In genomic region chr18:9704233-9705118, GRCh38 we compare ENCODE assay signal across 23 cellular contexts. TPM values are rescaled to one million over a fixed set of nuclear protein-coding genes. Genes with fewer than 3 reads are reported as not detected.
DNase-seq lines count a peak whose midpoint lies in the region; TF ChIP-seq lines count a peak whose summit lies in the region.
"Had no signal": no experiment of that assay in that cellular context is flagged by ENCODE, and none has a peak within 500 bp of the region (broad histone marks: within the 10 kb centered on the region; RNA-seq: fewer than 3 reads in every experiment).

No MANE protein-coding gene starts in this region.

- intact Hi-C loops in MCF 10A (cut with micrococcal nuclease): no loop called here
- intact Hi-C loops in mammary epithelial cell (cut with micrococcal nuclease): loop anchor here (2.0 kb wide), 1 partner anchor 16 kb away; no protein-coding TSS in a partner anchor

- peaks cover 2% of the 10 kb centered on the region for H3K36me3 Mint-ChIP-seq in MCF 10A (ENCODE audit: insufficient read depth, unreplicated experiment)
- H3K36me3 Mint-ChIP-seq in T-helper 2 cell treated with Interferon-gamma antibody and Interleukin-4, amounts not matched to agents 5 μg/mL and 100 μg/mL, for 36 hours (ENCODE audit: low read depth): no peaks in the 10 kb centered on the region
- no peaks in the 10 kb centered on the region for H3K36me3 Mint-ChIP-seq in endothelial cell (ENCODE audit: low read depth, unreplicated experiment)
- H3K36me3 Mint-ChIP-seq: CD4-positive, alpha-beta memory T cell; immature natural killer cell had no signal

- BruUV-seq in MCF 10A (replicated peaks; lab: Mats Ljungman, UMichigan): no TSS peak
- BruUV-seq in mammary epithelial cell (replicated peaks; lab: Mats Ljungman, UMichigan): no TSS peak

- H3K4me3 ChIP-seq in mammary epithelial cell (replicated peaks in 1 of 3; ENCODE audit: insufficient read depth in 1 of 3, low read depth in 2 of 3, low read length in 3 of 3) (no peak overlapping the region), KMS-11 (IDR thresholded peaks at IDR 0.05; ENCODE audit: insufficient read depth, low read depth, low read length) (no peak overlapping the region)
- H3K4me3 ChIP-seq: spleen had no signal

- no peaks in the 10 kb centered on the region for H3K27me3 ChIP-seq in mammary epithelial cell (ENCODE audit: insufficient read depth, low read length)
- H3K27me3 ChIP-seq in KMS-11 (ENCODE audit: insufficient read depth, low read depth): no peaks in the 10 kb centered on the region

- H3K79me2 ChIP-seq in mammary epithelial cell (ENCODE audit: insufficient read depth, low read length) (peaks cover 3% of the 10 kb centered on the region), KMS-11 (ENCODE audit: insufficient read depth, low read depth) (no peaks in the 10 kb centered on the region)

- peaks cover 16% of the 10 kb centered on the region for H3K4me1 Mint-ChIP-seq in MCF 10A (ENCODE audit: insufficient read depth, unreplicated experiment)
- peaks cover 10% of the 10 kb centered on the region for H3K4me1 Mint-ChIP-seq in T-helper 2 cell treated with Interferon-gamma antibody and Interleukin-4, amounts not matched to agents 5 μg/mL and 100 μg/mL, for 36 hours (ENCODE audit: low read depth)
- H3K4me1 Mint-ChIP-seq in endothelial cell (ENCODE audit: unreplicated experiment): peaks cover 60% of the 10 kb centered on the region

- H3K9ac ChIP-seq in mammary epithelial cell (ENCODE audit: insufficient read depth, low read length): no peak overlapping the region
- no peak overlapping the region for H3K9ac ChIP-seq in KMS-11

- no peak overlapping the region for H3K4me3 Mint-ChIP-seq in MCF 10A (ENCODE audit: unreplicated experiment)
- H3K4me3 Mint-ChIP-seq in T-helper 2 cell treated with Interferon-gamma antibody and Interleukin-4, amounts not matched to agents 5 μg/mL and 100 μg/mL, for 36 hours: no peak overlapping the region
- H3K4me3 Mint-ChIP-seq in endothelial cell (ENCODE audit: unreplicated experiment): no peak overlapping the region
- H3K4me3 Mint-ChIP-seq: CD4-positive, alpha-beta memory T cell; immature natural killer cell had no signal

- DNase-seq in MCF 10A (ENCODE audit: unreplicated experiment) (no peak), mammary epithelial cell (no peak), islet precursor cell (peak; percentile 78), endothelial cell (ENCODE audit: low spot score) (no peak)
- no peak for DNase-seq in stimulated activated CD4-positive, alpha-beta T cell treated with anti-CD3 and anti-CD28 coated beads, Interleukin-1b, Interleukin-23, amount 100 ng/mL, for 48 hours
- no peak for DNase-seq in T-helper 2 cell treated with Interferon-gamma antibody and Interleukin-4, amounts not matched to agents 5 μg/mL and 100 μg/mL, for 36 hours (ENCODE audit: low spot score)
- DNase-seq in activated CD4-positive, alpha-beta T cell treated with anti-CD3 and anti-CD28 coated beads for 4 hours: no peak
- DNase-seq: activated CD4-positive, alpha-beta T cell treated with anti-CD3 and anti-CD28 coated beads for 1 hour; activated CD8-positive, alpha-beta memory T cell treated with anti-CD3 and anti-CD28 coated beads, Interleukin-2, amount 50 U/mL, for 4 hours; aorta; CD4-positive, alpha-beta memory T cell; central memory CD4-positive, alpha-beta T cell; DMS153; GDM1; immature natural killer cell; Karpas-422; left ventricle myocardium superior; NCI-H1092 treated with DMSO at 0.1 percent for 48 hours; NCI-H2081; NCI-H524; spleen; substantia nigra had no signal

- H3K4me1 ChIP-seq in mammary epithelial cell (ENCODE audit: insufficient read depth, low read length) (peaks cover 23% of the 10 kb centered on the region), KMS-11 (ENCODE audit: low read depth, poor library complexity, severe bottlenecking) (peaks cover 57% of the 10 kb centered on the region)

- POLR2A ChIA-PET in MCF 10A (lab: Yijun Ruan, JAX): no interaction called here

- CTCF ChIA-PET in MCF 10A (lab: Yijun Ruan, JAX): interaction anchor here (0.6 kb wide), 1 partner anchor 23 kb away, joined by 3 read pairs; no protein-coding TSS in a partner anchor
- CTCF ChIA-PET in mammary epithelial cell (lab: Charles Lee; ENCODE audit: low non-redundant PET): no interaction called here

- no peak overlapping the region for H2AFZ ChIP-seq in mammary epithelial cell (ENCODE audit: low read depth, low read length)
- no peak overlapping the region for H2AFZ ChIP-seq in KMS-11 (ENCODE audit: low read depth)

- H4K20me1 ChIP-seq in mammary epithelial cell (ENCODE audit: insufficient read depth, low read length) (no peaks in the 10 kb centered on the region), KMS-11 (ENCODE audit: insufficient read depth) (no peaks in the 10 kb centered on the region)

- H3K9me3 ChIP-seq in mammary epithelial cell (replicated peaks; ENCODE audit: insufficient read depth, low read length): no peaks in the 10 kb centered on the region
- H3K9me3 ChIP-seq: spleen had no signal

- no peak overlapping the region for H3K27ac ChIP-seq in mammary epithelial cell (ENCODE audit: insufficient read depth, low read depth, low read length)
- H3K27ac ChIP-seq in KMS-11: peak overlapping the region; percentile 16; the same call in 1 of the 2 replicates

- TF ChIP-seq CTCF in MCF 10A (IDR thresholded peaks at IDR 0.05; ENCODE audit: unreplicated experiment) (no peak), mammary epithelial cell (conservative IDR thresholded peaks at IDR 0.05 in 1 of 2, IDR thresholded peaks at IDR 0.05 in 1 of 2; ENCODE audit: extremely low read depth in 1 of 2, insufficient read depth in 1 of 2, low read depth in 1 of 2, low read length in 2 of 2) (no peak), KMS-11 (conservative IDR thresholded peaks at IDR 0.05; ENCODE audit: low read depth, low read length) (no peak), endothelial cell (IDR thresholded peaks at IDR 0.05; ENCODE audit: unreplicated experiment) (no peak)

- H3K36me3 ChIP-seq in mammary epithelial cell (ENCODE audit: insufficient read depth, low read length): no peaks in the 10 kb centered on the region
- no peaks in the 10 kb centered on the region for H3K36me3 ChIP-seq in KMS-11 (ENCODE audit: insufficient read depth)
- H3K36me3 ChIP-seq: spleen had no signal

- H3K4me2 ChIP-seq in mammary epithelial cell (ENCODE audit: insufficient read depth, low read depth, low read length) (no peak overlapping the region), KMS-11 (peak overlapping the region; percentile 65)

- 89% methylated on average over 11 of the region's 11 CpGs for WGBS in mammary epithelial cell (ENCODE audit: low coverage, missing lambda C conversion rate)

- H3K27ac Mint-ChIP-seq in MCF 10A (ENCODE audit: low read depth, unreplicated experiment) (peak overlapping the region; percentile 75), endothelial cell (ENCODE audit: unreplicated experiment) (no peak overlapping the region)
- H3K27ac Mint-ChIP-seq in T-helper 2 cell treated with Interferon-gamma antibody and Interleukin-4, amounts not matched to agents 5 μg/mL and 100 μg/mL, for 36 hours: no peak overlapping the region
- H3K27ac Mint-ChIP-seq: CD4-positive, alpha-beta memory T cell; immature natural killer cell had no signal

- no peaks in the 10 kb centered on the region for H3K27me3 Mint-ChIP-seq in MCF 10A (ENCODE audit: insufficient read depth, unreplicated experiment)
- peaks cover 72% of the 10 kb centered on the region for H3K27me3 Mint-ChIP-seq in T-helper 2 cell treated with Interferon-gamma antibody and Interleukin-4, amounts not matched to agents 5 μg/mL and 100 μg/mL, for 36 hours (ENCODE audit: low read depth)
- H3K27me3 Mint-ChIP-seq in endothelial cell (ENCODE audit: unreplicated experiment): peaks cover 3% of the 10 kb centered on the region

- in situ Hi-C loops in mammary epithelial cell (cut with MboI; ENCODE audit: low sequenced_read_pairs in 2 of 2): no loop called here

- H3K9me3 Mint-ChIP-seq in MCF 10A (ENCODE audit: unreplicated experiment) (no peaks in the 10 kb centered on the region), endothelial cell (ENCODE audit: unreplicated experiment) (no peaks in the 10 kb centered on the region)
- H3K9me3 Mint-ChIP-seq in T-helper 2 cell treated with Interferon-gamma antibody and Interleukin-4, amounts not matched to agents 5 μg/mL and 100 μg/mL, for 36 hours: no peaks in the 10 kb centered on the region
- H3K9me3 Mint-ChIP-seq: CD4-positive, alpha-beta memory T cell; immature natural killer cell had no signal

- dilution Hi-C loops in mammary epithelial cell (cut with HindIII; ENCODE audit: low sequenced_read_pairs): no loop called here

RNA-seq across cellular contexts. Expression of gene RAB31, which starts 3.6 kb away (rescaled TPM):
- total RNA-seq in MCF 10A (2022): 4.8 and 6.1 TPM in 2 replicates
- 10 to 100 TPM; 12.3 to 34.6 TPM for total RNA-seq in mammary epithelial cell
- polyA plus RNA-seq in mammary epithelial cell: 22.6 TPM
- 78.6 TPM for polyA minus RNA-seq in mammary epithelial cell
- total RNA-seq in endothelial cell (ENCODE audit: unreplicated experiment): 88.8 TPM
